ENCODE assay signal across 8 cellular contexts in the genomic region with DNA sequence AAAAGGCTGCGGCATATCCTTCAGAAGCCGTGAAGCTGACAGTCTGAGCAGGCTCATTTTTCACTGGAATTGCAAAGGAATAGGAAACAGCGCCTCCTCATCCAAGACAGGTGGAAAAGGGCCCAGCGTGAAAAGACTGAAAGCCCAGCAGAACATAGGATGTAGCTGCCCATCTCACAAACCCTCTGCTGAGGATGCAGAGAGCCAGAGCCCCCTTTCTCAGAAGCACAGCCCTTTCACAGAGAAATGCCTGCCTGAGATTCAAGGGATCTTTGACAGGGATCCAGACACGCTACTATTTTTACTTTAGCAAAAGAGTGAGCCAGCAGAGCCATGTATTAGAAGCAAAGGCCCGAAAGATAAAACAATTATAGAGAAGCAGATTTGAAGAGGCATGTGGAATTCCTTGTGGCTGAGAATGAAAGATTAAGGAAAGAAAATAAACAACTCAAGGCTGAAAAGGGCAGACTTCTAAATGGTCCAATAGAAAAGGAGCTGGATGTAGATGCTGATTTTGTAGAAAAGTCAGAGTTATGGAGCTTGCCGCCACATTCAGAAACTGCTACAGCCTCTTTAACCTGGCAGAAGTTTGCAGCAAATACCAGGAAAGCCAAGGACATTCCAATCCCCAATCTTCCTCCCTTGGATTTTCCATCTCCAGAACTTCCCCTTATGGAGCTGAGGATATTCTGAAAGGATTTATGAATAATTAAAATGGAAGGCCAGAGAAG. TPM values are rescaled to one million over a fixed set of nuclear protein-coding genes. Genes with fewer than 3 reads are reported as not detected.
DNase-seq lines count a peak whose midpoint lies in the region; TF ChIP-seq lines count a peak whose summit lies in the region.

No MANE protein-coding gene starts in this region.

- intact Hi-C loops in activated CD4-positive, alpha-beta memory T cell treated with anti-CD3 and anti-CD28 coated beads for 36 hours (cut with micrococcal nuclease): loop anchor here (5.0 kb wide), 1 partner anchor 36 kb away; the partner anchor contains the start of gene GDI2
- intact Hi-C loops in sigmoid colon (cut with DNase I): no loop called here

- peak overlapping the region; percentile 27 to 71 (median 49) for H3K27ac ChIP-seq in sigmoid colon

- no peak for TF ChIP-seq CTCF in sigmoid colon (IDR thresholded peaks at IDR 0.05)

- H3K27me3 Mint-ChIP-seq in activated CD4-positive, alpha-beta memory T cell treated with anti-CD3 and anti-CD28 coated beads for 36 hours: no peaks in the 10 kb centered on the region

- no peak for TF ChIP-seq POLR2A in sigmoid colon (IDR thresholded peaks at IDR 0.05)

- H3K27ac Mint-ChIP-seq in activated CD4-positive, alpha-beta memory T cell treated with anti-CD3 and anti-CD28 coated beads for 36 hours: peak overlapping the region; percentile 85

- POLR2A ChIA-PET in activated CD4-positive, alpha-beta memory T cell treated with anti-CD3 and anti-CD28 coated beads for 36 hours (lab: Charles Lee): interaction anchor here (1.5 to 1.6 kb wide), 2 partner anchors 35 to 114 kb away, joined by 3 to 5 read pairs; partner anchors contain the start of gene FBH1

- H3K4me1 ChIP-seq in sigmoid colon: peaks cover 0 to 32% (median 22%) of the 10 kb centered on the region in 4 donors

- TF ChIP-seq EP300 in sigmoid colon (IDR thresholded peaks at IDR 0.05): no peak

- H3K9me3 ChIP-seq in sigmoid colon: no peaks in the 10 kb centered on the region

- no peaks in the 10 kb centered on the region for H3K27me3 ChIP-seq in sigmoid colon

- H3K4me1 Mint-ChIP-seq in activated CD4-positive, alpha-beta memory T cell treated with anti-CD3 and anti-CD28 coated beads for 36 hours (ENCODE audit: low read depth): peaks cover 56% of the 10 kb centered on the region

- H3K4me3 Mint-ChIP-seq in activated CD4-positive, alpha-beta memory T cell treated with anti-CD3 and anti-CD28 coated beads for 36 hours: no peak overlapping the region

- WGBS in sigmoid colon, 2 donors: 83 to 95% methylated on average over 7 of the region's 7 CpGs

- CTCF ChIA-PET in activated CD4-positive, alpha-beta memory T cell treated with anti-CD3 and anti-CD28 coated beads for 36 hours (lab: Charles Lee): interaction anchor here (1.0 to 1.7 kb wide), 2 partner anchors 97 to 152 kb away, joined by 3 to 5 read pairs; no protein-coding TSS in a partner anchor

- peaks cover 0 to 19% (median 3%) of the 10 kb centered on the region in 4 donors for H3K36me3 ChIP-seq in sigmoid colon

- H3K9me3 Mint-ChIP-seq in activated CD4-positive, alpha-beta memory T cell treated with anti-CD3 and anti-CD28 coated beads for 36 hours: peaks cover 4% of the 10 kb centered on the region

- peaks cover 55% of the 10 kb centered on the region for H3K36me3 Mint-ChIP-seq in activated CD4-positive, alpha-beta memory T cell treated with anti-CD3 and anti-CD28 coated beads for 36 hours

- DNase-seq in ELF-1 (ENCODE audit: low read depth, low spot score): peak; percentile 27
- no peak for DNase-seq in activated CD4-positive, alpha-beta memory T cell treated with anti-CD3 and anti-CD28 coated beads for 36 hours
- peak; percentile 6 for DNase-seq in glomerular visceral epithelial cell (ENCODE audit: extremely low spot score)
- no peak for DNase-seq in sigmoid colon
- DNase-seq in NCI-H226: no peak
- no peak for DNase-seq in nucleus accumbens (lab: John Stamatoyannopoulos, UW)
- no peak for DNase-seq in SKM-1 (lab: John Stamatoyannopoulos, UW; ENCODE audit: unreplicated experiment)
- DNase-seq in NCI-H1105 (lab: John Stamatoyannopoulos, UW): no peak

- no peak overlapping the region for H3K4me3 ChIP-seq in sigmoid colon

RNA-seq across cellular contexts. Expression of gene GDI2, which starts 36.9 kb away (rescaled TPM):
- 100 to 1,000 TPM; 283 to 286 TPM for total RNA-seq in activated CD4-positive, alpha-beta memory T cell treated with anti-CD3 and anti-CD28 coated beads for 36 hours
- 100 to 1,000 TPM; 178 to 208 (median 205) TPM for total RNA-seq in sigmoid colon
- polyA plus RNA-seq in sigmoid colon: 100 to 1,000 TPM; 179 to 238 (median 201) TPM

Comparison
In these comparisons a context has a peak if more than half of its experiments do, and no peak if none do; other contexts are left out.
1. DNase-seq: peak in ELF-1 (single experiment) and glomerular visceral epithelial cell (single experiment); none in activated CD4-positive, alpha-beta memory T cell treated with anti-CD3 and anti-CD28 coated beads for 36 hours (single experiment), sigmoid colon (single experiment), NCI-H226 (single experiment), nucleus accumbens (0 of 56), SKM-1 (single experiment) and NCI-H1105 (single experiment).